Comparison of ENCODE assay signal across 31 cellular contexts in the genomic region with DNA sequence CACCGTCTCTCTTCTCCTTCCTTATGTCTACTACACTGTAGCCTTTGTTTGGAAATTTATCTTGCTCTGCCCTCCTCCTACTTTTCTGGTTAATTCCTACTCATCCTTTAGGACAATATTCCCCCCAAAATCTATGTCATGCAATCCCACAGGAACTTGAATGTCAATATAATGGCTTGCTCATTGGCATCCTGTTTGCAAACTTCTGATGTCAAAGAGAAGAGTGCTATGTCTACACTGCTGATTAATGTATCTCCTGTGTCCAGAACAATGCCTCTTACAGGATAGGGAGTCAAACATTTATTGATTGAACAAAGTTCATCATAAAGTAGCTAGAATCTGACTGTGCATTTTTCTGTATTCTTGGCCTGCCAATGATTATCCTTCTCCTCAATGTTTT. TPM values are rescaled to one million over a fixed set of nuclear protein-coding genes. Genes with fewer than 3 reads are reported as not detected.
"Had no signal": no experiment of that assay in that cellular context is flagged by ENCODE, and none has a peak within 500 bp of the region (broad histone marks: within the 10 kb centered on the region; RNA-seq: fewer than 3 reads in every experiment).

No MANE protein-coding gene starts in this region.

- H3K4me3 ChIP-seq: neural progenitor cell, ovary, psoas muscle, right lobe of liver, skin epidermis, smooth muscle cell, spleen, suprapubic skin, testis, tibial artery, transverse colon, upper lobe of right lung, uterus had no signal

- H3K4me1 ChIP-seq: neural progenitor cell, parathyroid adenoma, psoas muscle, right lobe of liver, suprapubic skin, testis, tibial artery, upper lobe of right lung, uterus had no signal

- H3K36me3 Mint-ChIP-seq: natural killer cell, neural progenitor cell, type B pancreatic cell had no signal

- H3K4me1 Mint-ChIP-seq: nephron had no signal

- H3K4me2 ChIP-seq: neural progenitor cell, smooth muscle cell had no signal

- DNase-seq: natural killer cell; occipital lobe; ovary; posterior cingulate gyrus; psoas muscle; right cardiac atrium; right lobe of liver; spleen; stimulated activated CD4-positive, alpha-beta T cell treated with anti-CD3 and anti-CD28 coated beads, Interleukin-12 subunit alpha, Interleukin-12 subunit beta, amount 100 ng/mL, for 4 hours; stimulated activated CD4-positive, alpha-beta T cell treated with anti-CD3 and anti-CD28 coated beads, Interleukin-1b, Interleukin-23, amount 100 ng/mL, for 48 hours; stimulated activated CD4-positive, alpha-beta T cell treated with anti-CD3 and anti-CD28 coated beads, Interleukin-4, amount 100 ng/mL, for 1 hour; stimulated activated CD4-positive, alpha-beta T cell treated with anti-CD3 and anti-CD28 coated beads, Interleukin-4, amount 100 ng/mL, for 4 hours; stimulated activated CD8-positive, alpha-beta memory T cell treated with anti-CD3 and anti-CD28 coated beads, Interleukin-4, amount 100 ng/mL, for 48 hours; stimulated activated naive CD4-positive, alpha-beta T cell; stimulated activated naive CD8-positive, alpha-beta T cell treated with anti-CD3 and anti-CD28 coated beads, Interleukin-15, amount 100 ng/mL, for 72 hours; stimulated activated naive CD8-positive, alpha-beta T cell treated with anti-CD3 and anti-CD28 coated beads, Interleukin-15, Interleukin-2, amounts not matched to agents 100 U/mL and 50 U/mL, for 24 hours; substantia nigra; testis; tibial artery; transverse colon; upper lobe of right lung; uterus had no signal

- H3K9me3 Mint-ChIP-seq: natural killer cell; nephron; neural progenitor cell; stimulated activated memory B cell treated with anti-CD40 and anti-IgM and Interleukin-4, amounts not matched to agents 10 μg/mL and 1 μg/mL and 100 μg/mL, for 72 hours; stimulated activated naive CD8-positive, alpha-beta T cell treated with anti-CD3 and anti-CD28 coated beads, Interleukin-15, amount 100 ng/mL, for 72 hours; type B pancreatic cell had no signal

- H3K9ac ChIP-seq: neural progenitor cell, parathyroid adenoma had no signal

- H3K27me3 Mint-ChIP-seq: progenitor cell of endocrine pancreas; stimulated activated memory B cell treated with anti-CD40 and anti-IgM and Interleukin-4, amounts not matched to agents 10 μg/mL and 1 μg/mL and 100 μg/mL, for 72 hours; stimulated activated naive CD8-positive, alpha-beta T cell treated with anti-CD3 and anti-CD28 coated beads, Interleukin-15, amount 100 ng/mL, for 72 hours had no signal

- ATAC-seq: natural killer cell; psoas muscle; right cardiac atrium; stimulated activated memory B cell treated with anti-CD40 and anti-IgM and Interleukin-4, amounts not matched to agents 10 μg/mL and 1 μg/mL and 100 μg/mL, for 72 hours; stimulated activated naive CD8-positive, alpha-beta T cell treated with anti-CD3 and anti-CD28 coated beads, Interleukin-15, amount 100 ng/mL, for 72 hours; stimulated activated naive CD8-positive, alpha-beta T cell treated with anti-CD3 and anti-CD28 coated beads, Interleukin-15, Interleukin-2, amounts not matched to agents 100 U/mL and 50 U/mL, for 24 hours; upper lobe of right lung had no signal

- H3K27ac Mint-ChIP-seq: nephron; neural progenitor cell; stimulated activated memory B cell treated with anti-CD40 and anti-IgM and Interleukin-4, amounts not matched to agents 10 μg/mL and 1 μg/mL and 100 μg/mL, for 72 hours; stimulated activated naive CD8-positive, alpha-beta T cell treated with anti-CD3 and anti-CD28 coated beads, Interleukin-15, amount 100 ng/mL, for 72 hours; type B pancreatic cell had no signal

- H3K27ac ChIP-seq: neural progenitor cell, ovary, parathyroid adenoma, psoas muscle, right lobe of liver, skin epidermis, spleen, suprapubic skin, testis, tibial artery, transverse colon, upper lobe of right lung, uterus had no signal

- H3K4me3 Mint-ChIP-seq: natural killer cell; nephron; neural progenitor cell; stimulated activated memory B cell treated with anti-CD40 and anti-IgM and Interleukin-4, amounts not matched to agents 10 μg/mL and 1 μg/mL and 100 μg/mL, for 72 hours; stimulated activated naive CD8-positive, alpha-beta T cell treated with anti-CD3 and anti-CD28 coated beads, Interleukin-15, amount 100 ng/mL, for 72 hours; type B pancreatic cell had no signal

- H2AFZ ChIP-seq: neural progenitor cell, parathyroid adenoma had no signal

- H3K36me3 ChIP-seq: neural progenitor cell, ovary, right lobe of liver, suprapubic skin, tibial artery, transverse colon, upper lobe of right lung, uterus had no signal

- H3K9me3 ChIP-seq: ovary, psoas muscle, right lobe of liver, spleen, suprapubic skin, testis, tibial artery, transverse colon, upper lobe of right lung, uterus had no signal

- H3K79me2 ChIP-seq: parathyroid adenoma had no signal

- H3K27me3 ChIP-seq: neural progenitor cell, ovary, right lobe of liver, spleen, suprapubic skin, testis, tibial artery, transverse colon, upper lobe of right lung, uterus had no signal

RNA-seq across cellular contexts. Expression of gene SIDT1, which starts 22.8 kb away (rescaled TPM):
- total RNA-seq: progenitor cell of endocrine pancreas, smooth muscle cell had no signal
- polyA plus RNA-seq: smooth muscle cell had no signal
